1 cellular context compared by ENCODE assay signal in the genomic region with DNA sequence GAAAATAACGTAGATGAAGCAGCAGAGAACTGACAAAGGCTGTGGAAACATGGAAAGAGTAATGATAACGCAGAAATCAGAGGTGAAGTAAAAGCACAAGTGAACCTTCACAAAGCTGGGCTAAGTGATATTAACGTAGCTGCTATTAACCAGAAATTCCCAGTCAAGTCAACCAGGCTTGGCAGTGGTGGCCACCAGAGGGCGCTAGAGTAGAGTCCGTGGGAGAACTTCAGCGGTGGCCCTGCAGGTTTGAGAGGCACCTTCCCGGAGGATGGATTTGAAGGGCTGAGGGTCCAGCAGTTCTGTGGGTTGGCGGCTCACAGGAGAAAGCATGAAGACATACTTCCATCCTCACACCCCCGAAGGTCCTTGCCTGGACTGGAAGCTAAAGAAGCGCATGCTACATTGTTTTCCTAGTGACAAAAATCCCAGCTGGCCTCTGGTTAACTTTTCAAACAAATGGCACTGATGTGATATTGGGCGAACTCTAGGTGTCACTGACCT.
TF ChIP-seq lines count a peak whose summit lies in the region.

No MANE protein-coding gene starts in this region.

TF ChIP-seq in WTC11, 78 proteins besides CTCF, POLR2A, EP300 and RAD21 (continued from another document):
- TF ChIP-seq FOXP4 (CRISPR knock-in tag; IDR thresholded peaks at IDR 0.05) (no peak), ZNF317 (CRISPR knock-in tag; IDR thresholded peaks at IDR 0.05; ENCODE audit: borderline replicate concordance, low read depth) (no peak), ZMAT4 (CRISPR knock-in tag; IDR thresholded peaks at IDR 0.05) (no peak), ZNF263 (CRISPR knock-in tag; IDR thresholded peaks at IDR 0.05; ENCODE audit: low read depth) (no peak), JUN (CRISPR knock-in tag; IDR thresholded peaks at IDR 0.05) (no peak), ETV6 (CRISPR knock-in tag; IDR thresholded peaks at IDR 0.05) (no peak), ZNF416 (CRISPR knock-in tag; IDR thresholded peaks at IDR 0.05) (no peak), JAZF1 (CRISPR knock-in tag; IDR thresholded peaks at IDR 0.05) (no peak), ZSCAN18 (CRISPR knock-in tag; IDR thresholded peaks at IDR 0.05) (no peak), ZNF121 (CRISPR knock-in tag; IDR thresholded peaks at IDR 0.05) (no peak)
- TF ChIP-seq, protein P1, sequence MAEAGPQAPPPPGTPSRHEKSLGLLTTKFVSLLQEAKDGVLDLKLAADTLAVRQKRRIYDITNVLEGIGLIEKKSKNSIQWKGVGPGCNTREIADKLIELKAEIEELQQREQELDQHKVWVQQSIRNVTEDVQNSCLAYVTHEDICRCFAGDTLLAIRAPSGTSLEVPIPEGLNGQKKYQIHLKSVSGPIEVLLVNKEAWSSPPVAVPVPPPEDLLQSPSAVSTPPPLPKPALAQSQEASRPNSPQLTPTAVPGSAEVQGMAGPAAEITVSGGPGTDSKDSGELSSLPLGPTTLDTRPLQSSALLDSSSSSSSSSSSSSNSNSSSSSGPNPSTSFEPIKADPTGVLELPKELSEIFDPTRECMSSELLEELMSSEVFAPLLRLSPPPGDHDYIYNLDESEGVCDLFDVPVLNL (CRISPR knock-in tag; IDR thresholded peaks at IDR 0.05; ENCODE audit: borderline replicate concordance, low read depth), result no peak
- TF ChIP-seq, protein P2, sequence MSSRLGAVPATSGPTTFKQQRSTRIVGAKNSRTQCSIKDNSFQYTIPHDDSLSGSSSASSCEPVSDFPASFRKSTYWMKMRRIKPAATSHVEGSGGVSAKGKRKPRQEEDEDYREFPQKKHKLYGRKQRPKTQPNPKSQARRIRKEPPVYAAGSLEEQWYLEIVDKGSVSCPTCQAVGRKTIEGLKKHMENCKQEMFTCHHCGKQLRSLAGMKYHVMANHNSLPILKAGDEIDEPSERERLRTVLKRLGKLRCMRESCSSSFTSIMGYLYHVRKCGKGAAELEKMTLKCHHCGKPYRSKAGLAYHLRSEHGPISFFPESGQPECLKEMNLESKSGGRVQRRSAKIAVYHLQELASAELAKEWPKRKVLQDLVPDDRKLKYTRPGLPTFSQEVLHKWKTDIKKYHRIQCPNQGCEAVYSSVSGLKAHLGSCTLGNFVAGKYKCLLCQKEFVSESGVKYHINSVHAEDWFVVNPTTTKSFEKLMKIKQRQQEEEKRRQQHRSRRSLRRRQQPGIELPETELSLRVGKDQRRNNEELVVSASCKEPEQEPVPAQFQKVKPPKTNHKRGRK (CRISPR knock-in tag; IDR thresholded peaks at IDR 0.05; ENCODE audit: borderline replicate concordance), result no peak
